ENCODE assay signal across 9 cellular contexts in genomic region chr4:100742045-100742444, GRCh38.
DNase-seq lines count a peak whose midpoint lies in the region; ATAC-seq, FAIRE-seq and TF ChIP-seq lines count a peak whose summit lies in the region.
"Had no signal": no experiment of that assay in that cellular context is flagged by ENCODE, and none has a peak within 500 bp of the region (broad histone marks: within the 10 kb centered on the region; RNA-seq: fewer than 3 reads in every experiment).

No MANE protein-coding gene starts in this region.

- no peak overlapping the region for H3K9ac ChIP-seq in astrocyte (ENCODE audit: low read length)

- DNase-seq in D721Med (ENCODE audit: insufficient read length, low spot score) = no peak
- DNase-seq in HT-29 (ENCODE audit: low spot score) = peak; percentile 51
- peak; percentile 50 for DNase-seq in astrocyte (ENCODE audit: low read depth)
- peak; percentile 6 for DNase-seq in medulla oblongata (ENCODE audit: extremely low spot score)
- no peak for DNase-seq in posterior cingulate gyrus
- DNase-seq in 8988T = no peak
- DNase-seq: Right ventricle myocardium superior had no signal

- H3K4me1 Mint-ChIP-seq in astrocyte (ENCODE audit: low read depth, unreplicated experiment) = peaks cover 17% of the 10 kb centered on the region

- H3K4me1 ChIP-seq in astrocyte (ENCODE audit: insufficient read depth, low read length) = peaks cover 17% of the 10 kb centered on the region

- no peak overlapping the region for H3K27ac ChIP-seq in astrocyte (ENCODE audit: low read depth, low read length)

- H3K4me2 ChIP-seq in astrocyte (ENCODE audit: low read length) = no peak overlapping the region

- no peaks in the 10 kb centered on the region for H3K36me3 ChIP-seq in astrocyte (ENCODE audit: insufficient read depth, low read length)

- H3K4me3 ChIP-seq in astrocyte (ENCODE audit: insufficient read depth, low read depth, low read length) = no peak overlapping the region

- intact Hi-C loops in posterior cingulate gyrus (cut with DNase I) = no loop called here

- no peaks in the 10 kb centered on the region for H3K9me3 ChIP-seq in astrocyte (ENCODE audit: insufficient read depth, low read depth, low read length)

- no peak overlapping the region for H3K4me3 Mint-ChIP-seq in astrocyte (ENCODE audit: unreplicated experiment)

- no peaks in the 10 kb centered on the region for H3K79me2 ChIP-seq in astrocyte (ENCODE audit: insufficient read depth, low read length)

- H3K9me3 Mint-ChIP-seq in astrocyte (ENCODE audit: unreplicated experiment) = peaks cover 3% of the 10 kb centered on the region

- ATAC-seq in GM18909 (IDR thresholded peaks at IDR 0.05; ENCODE audit: poor library complexity, unreplicated experiment) = no peak
- no peak for ATAC-seq in GM19023 (IDR thresholded peaks at IDR 0.05; ENCODE audit: unreplicated experiment)

- no peaks in the 10 kb centered on the region for H3K36me3 Mint-ChIP-seq in astrocyte (ENCODE audit: low read depth, unreplicated experiment)

- H3K27me3 Mint-ChIP-seq in astrocyte (ENCODE audit: low read depth, unreplicated experiment) = no peaks in the 10 kb centered on the region

- H2AFZ ChIP-seq in astrocyte (ENCODE audit: low read depth, low read length) = no peak overlapping the region

- no peaks in the 10 kb centered on the region for H4K20me1 ChIP-seq in astrocyte (ENCODE audit: insufficient read depth, low read length)

- TF ChIP-seq CTCF in D721Med (IDR thresholded peaks at IDR 0.05; ENCODE audit: insufficient read depth, missing control alignments) = peak; percentile 51
- TF ChIP-seq CTCF in astrocyte (IDR thresholded peaks at IDR 0.05; ENCODE audit: insufficient read depth, low read depth, low read length) = peak; percentile 42

- H3K27me3 ChIP-seq in astrocyte (ENCODE audit: insufficient read depth, low read length) = no peaks in the 10 kb centered on the region

- H3K27ac Mint-ChIP-seq in astrocyte (ENCODE audit: unreplicated experiment) = no peak overlapping the region

- FAIRE-seq in D721Med (lab: Jason Lieb, UNC) (no peak), astrocyte (lab: Jason Lieb, UNC) (no peak)

Comparison
In these comparisons a context has a peak if more than half of its experiments do, and no peak if none do; other contexts are left out.
1. DNase-seq: peak in HT-29 (single experiment), astrocyte (single experiment) and medulla oblongata (single experiment); none in D721Med (single experiment), posterior cingulate gyrus (0 of 10) and 8988T (single experiment).